ENCODE assay signal across 9 cellular contexts in genomic region chr19:49492573-49493411, GRCh38. TPM values are rescaled to one million over a fixed set of nuclear protein-coding genes. Genes with fewer than 3 reads are reported as not detected.
DNase-seq lines count a peak whose midpoint lies in the region; ATAC-seq and TF ChIP-seq lines count a peak whose summit lies in the region.
"Had no signal": no experiment of that assay in that cellular context is flagged by ENCODE, and none has a peak within 500 bp of the region (broad histone marks: within the 10 kb centered on the region; RNA-seq: fewer than 3 reads in every experiment).

No MANE protein-coding gene starts in this region.

- H3K4me1 ChIP-seq in IMR-90 (ENCODE audit: control insufficient read depth, insufficient read depth, low read length) (peaks cover 12% of the 10 kb centered on the region), mesodermal cell (ENCODE audit: control insufficient read depth, insufficient read depth, low read length, poor library complexity, severe bottlenecking) (peaks cover 16% of the 10 kb centered on the region)

- intact Hi-C loops in IMR-90 (cut with micrococcal nuclease) (no loop called here), activated B cell treated with CpG ODN at 0.5 μM for 24 hours (cut with micrococcal nuclease) (loop anchor here (10.0 kb wide), 1 partner anchor 618 kb away; the partner anchor contains the start of gene PPP1R15A)

- peaks cover 59% of the 10 kb centered on the region for H3K4me1 Mint-ChIP-seq in activated B cell treated with CpG ODN at 0.5 μM for 24 hours

- in situ Hi-C loops in IMR-90 (cut with MboI; ENCODE audit: low sequenced_read_pairs): loop anchor here (10.0 kb wide), 1 partner anchor 172 kb away; the partner anchor contains the start of genes BCL2L12 and IRF3

- H3K27me3 ChIP-seq in IMR-90 (ENCODE audit: control insufficient read depth, insufficient read depth, low read length): no peaks in the 10 kb centered on the region

- H3K79me1 ChIP-seq in IMR-90 (ENCODE audit: low read depth in 1 of 2, low read length in 2 of 2): peaks cover 21 to 49% of the 10 kb centered on the region in 2 experiments

- H2AK5ac ChIP-seq in IMR-90 (ENCODE audit: low read depth, low read length): no peak overlapping the region

- H4K5ac ChIP-seq in IMR-90 (ENCODE audit: low read depth, low read length): no peak overlapping the region

- no peak overlapping the region for H3K4ac ChIP-seq in IMR-90 (ENCODE audit: low read depth, low read length)

- H4K91ac ChIP-seq in IMR-90 (ENCODE audit: insufficient read depth, low read depth, low read length): no peak overlapping the region

- H2BK120ac ChIP-seq in IMR-90 (ENCODE audit: low read depth, low read length): no peak overlapping the region

- H3K36me3 ChIP-seq in IMR-90 (ENCODE audit: control insufficient read depth, insufficient read depth, low read length) (peaks cover 53% of the 10 kb centered on the region), mesodermal cell (ENCODE audit: control insufficient read depth, insufficient read depth, low read length) (peaks cover 67% of the 10 kb centered on the region)

- no peak overlapping the region for H3K14ac ChIP-seq in IMR-90 (replicated peaks; ENCODE audit: low read depth, low read length)

- CTCF ChIA-PET in IMR-90 (lab: Yijun Ruan, JAX): no interaction called here
- CTCF ChIA-PET in activated B cell treated with CpG ODN at 0.5 μM for 24 hours (lab: Charles Lee): no interaction called here

- TF ChIP-seq POLR2A in IMR-90 (IDR thresholded peaks at IDR 0.05; ENCODE audit: low read depth, low read length): peak; percentile 77

- no peak overlapping the region for H2BK20ac ChIP-seq in IMR-90 (ENCODE audit: low read depth, low read length)

- H3K23ac ChIP-seq in IMR-90 (ENCODE audit: low read depth, low read length): no peak overlapping the region

- no peak overlapping the region for H3K4me3 ChIP-seq in IMR-90 (ENCODE audit: insufficient read depth, low read depth, low read length)
- H3K4me3 ChIP-seq in mesodermal cell (ENCODE audit: extremely low read depth, insufficient read depth, low read length, poor library complexity, severe bottlenecking): no peak overlapping the region

- no peak overlapping the region for H3K18ac ChIP-seq in IMR-90 (ENCODE audit: low read depth, low read length)

- BruUV-seq in IMR-90 (replicated peaks; lab: Mats Ljungman, UMichigan): no TSS peak

- no peaks in the 10 kb centered on the region for H3K9me3 Mint-ChIP-seq in activated B cell treated with CpG ODN at 0.5 μM for 24 hours

- H3K27ac ChIP-seq in IMR-90 (ENCODE audit: insufficient read depth, low read length) (no peak overlapping the region), mesodermal cell (ENCODE audit: low read depth, low read length, severe bottlenecking) (peak overlapping the region; percentile 37)

- DNase-seq in Daoy (ENCODE audit: low read depth) (peak; percentile 43), IMR-90 (peak; percentile 27), activated B cell treated with CpG ODN at 0.5 μM for 24 hours (no peak), ecto neural progenitor cell (ENCODE audit: low spot score) (no peak), OCI-M2 (lab: John Stamatoyannopoulos, UW; ENCODE audit: unreplicated experiment) (no peak)
- DNase-seq in effector CD4-positive, alpha-beta T cell: no peak
- DNase-seq: NCI-H524 treated with DMSO at 0.1 percent for 48 hours had no signal

- no peak overlapping the region for H2AFZ ChIP-seq in IMR-90 (replicated peaks; ENCODE audit: low read length, poor library complexity)

- no peak overlapping the region for H3K56ac ChIP-seq in IMR-90 (ENCODE audit: extremely low read depth, insufficient read depth, low read length)

- H4K8ac ChIP-seq in IMR-90 (ENCODE audit: low read depth in 2 of 2, low read length in 2 of 2): peak overlapping the region; percentile 16 to 26; a peak in 2 of 4 replicates

- peak overlapping the region; percentile 11 for H3K4me3 Mint-ChIP-seq in activated B cell treated with CpG ODN at 0.5 μM for 24 hours

- TF ChIP-seq CTCF in IMR-90 (conservative IDR thresholded peaks at IDR 0.05; ENCODE audit: low read depth, low read length) (no peak), activated B cell treated with CpG ODN at 0.5 μM for 24 hours (IDR thresholded peaks at IDR 0.05) (no peak)

- dilution Hi-C loops in IMR-90 (cut with HindIII; ENCODE audit: low sequenced_read_pairs, unreplicated experiment): no loop called here

- peak overlapping the region; percentile 82 for H3K27ac Mint-ChIP-seq in activated B cell treated with CpG ODN at 0.5 μM for 24 hours

- no peak overlapping the region for H2BK15ac ChIP-seq in IMR-90 (ENCODE audit: low read depth, low read length)

- H2AK9ac ChIP-seq in IMR-90 (replicated peaks; ENCODE audit: low read depth, low read length, poor library complexity): no peak overlapping the region

- H3K9ac ChIP-seq in IMR-90 (ENCODE audit: low read depth, low read length): no peak overlapping the region

- no peak overlapping the region for H3K4me2 ChIP-seq in IMR-90 (ENCODE audit: low read depth, low read length)

- H3K9me3 ChIP-seq in IMR-90 (ENCODE audit: control insufficient read depth, insufficient read depth, low read length) (no peaks in the 10 kb centered on the region), mesodermal cell (ENCODE audit: control insufficient read depth, low read length) (no peaks in the 10 kb centered on the region)

- peaks cover 76% of the 10 kb centered on the region for H3K36me3 Mint-ChIP-seq in activated B cell treated with CpG ODN at 0.5 μM for 24 hours (ENCODE audit: low read depth)

- H4K20me1 ChIP-seq in IMR-90 (ENCODE audit: insufficient read depth, low read length): peaks cover 58% of the 10 kb centered on the region

- 91% methylated on average over 5 of the region's 12 CpGs; no CpG with 5 or more reads in 1 of the 2 experiments for WGBS in IMR-90 (ENCODE audit: extremely low coverage in 2 of 2, insufficient read length in 1 of 2), 2 experiments
- WGBS in mesodermal cell (ENCODE audit: insufficient coverage in 2 of 2), 2 experiments: 83 to 91% methylated on average over 6 to 9 of the region's 12 CpGs

- ATAC-seq in IMR-90 (ENCODE audit: low read depth) (no peak), activated B cell treated with CpG ODN at 0.5 μM for 24 hours (ENCODE audit: low read depth) (no peak), GM21529 (IDR thresholded peaks at IDR 0.05; ENCODE audit: unreplicated experiment) (no peak)

- H3K9me1 ChIP-seq in IMR-90 (ENCODE audit: insufficient read depth, low read length): peaks cover 5% of the 10 kb centered on the region

- H3K27me3 Mint-ChIP-seq in activated B cell treated with CpG ODN at 0.5 μM for 24 hours: no peaks in the 10 kb centered on the region

- POLR2A ChIA-PET in IMR-90 (lab: Charles Lee; ENCODE audit: unreplicated experiment) (no interaction called here), activated B cell treated with CpG ODN at 0.5 μM for 24 hours (lab: Charles Lee) (interaction anchor here (0.6 to 7.8 kb wide), 12 partner anchors 14 to 437 kb away, joined by 3 to 77 read pairs (median 4); partner anchors contain the start of genes ALDH16A1, ATF5, CD37 and NUP62)

- TF ChIP-seq RAD21 in IMR-90 (IDR thresholded peaks at IDR 0.05; ENCODE audit: low read length): no peak

- H2BK5ac ChIP-seq in IMR-90 (ENCODE audit: low read depth, low read length, poor library complexity, severe bottlenecking): no peak overlapping the region

RNA-seq across cellular contexts. Expression of gene RPS11, which starts 3.4 kb away (rescaled TPM):
- 3,589 and 4,520 TPM in 2 replicates for total RNA-seq in Daoy (2014; rRNA removed; shearing (Covaris generic))
- total RNA-seq in IMR-90 (2012; rRNA removed) (3,436 and 3,623 TPM in 2 replicates), activated B cell treated with CpG ODN at 0.5 μM for 24 hours (3,758 and 4,733 TPM in 2 replicates)
- 5,513 and 6,961 TPM in 2 replicates for polyA plus RNA-seq in IMR-90 (2012; rRNA removed)
- 2,872 and 3,119 TPM in 2 replicates for polyA plus RNA-seq in IMR-90 (2012; cell fraction: cytosol; rRNA removed)
- polyA plus RNA-seq in IMR-90 (2012; cell fraction: nucleus; rRNA removed; ENCODE audit: low replicate concordance): 985 and 2,521 TPM in 2 replicates
- polyA plus RNA-seq in mesodermal cell (2013, experiment 1 of 2): 3,137 TPM
- 2,791 TPM for polyA plus RNA-seq in mesodermal cell (2013, experiment 2 of 2)

RNA-seq across cellular contexts. Expression of gene RPL13A, which starts 5.4 kb away (rescaled TPM):
- 2,661 and 3,645 TPM in 2 replicates for total RNA-seq in Daoy (2014; rRNA removed; shearing (Covaris generic))
- total RNA-seq in IMR-90 (2012; rRNA removed) (1,477 and 1,924 TPM in 2 replicates), activated B cell treated with CpG ODN at 0.5 μM for 24 hours (6,642 and 7,342 TPM in 2 replicates)
- polyA plus RNA-seq in IMR-90 (2012; rRNA removed): 2,069 and 2,840 TPM in 2 replicates
- 3,282 and 4,112 TPM in 2 replicates for polyA plus RNA-seq in IMR-90 (2012; cell fraction: cytosol; rRNA removed)
- polyA plus RNA-seq in IMR-90 (2012; cell fraction: nucleus; rRNA removed; ENCODE audit: low replicate concordance): 1,203 and 1,338 TPM in 2 replicates
- polyA plus RNA-seq in mesodermal cell (2013, experiment 1 of 2): 2,575 TPM
- 2,385 TPM for polyA plus RNA-seq in mesodermal cell (2013, experiment 2 of 2)

RNA-seq across cellular contexts. Expression of gene FLT3LG, which starts 18.8 kb away (rescaled TPM):
- total RNA-seq in Daoy (2014; rRNA removed; shearing (Covaris generic)): 1.5 and 4.7 TPM in 2 replicates
- total RNA-seq in IMR-90 (2012; rRNA removed) (0.56 and 0.90 TPM in 2 replicates), activated B cell treated with CpG ODN at 0.5 μM for 24 hours (15.4 and 17.7 TPM in 2 replicates)
- 8.3 and 10.2 TPM in 2 replicates for polyA plus RNA-seq in IMR-90 (2012; rRNA removed)
- 10.8 and 12.0 TPM in 2 replicates for polyA plus RNA-seq in IMR-90 (2012; cell fraction: cytosol; rRNA removed)
- 11.4 and 22.4 TPM in 2 replicates for polyA plus RNA-seq in IMR-90 (2012; cell fraction: nucleus; rRNA removed; ENCODE audit: low replicate concordance)
- 2.2 TPM for polyA plus RNA-seq in mesodermal cell (2013, experiment 1 of 2)
- polyA plus RNA-seq in mesodermal cell (2013, experiment 2 of 2): 2.5 TPM

RNA-seq across cellular contexts. Expression of gene FCGRT, which starts 19.7 kb away (rescaled TPM):
- 3.5 and 3.7 TPM in 2 replicates for total RNA-seq in Daoy (2014; rRNA removed; shearing (Covaris generic))
- total RNA-seq in IMR-90 (2012; rRNA removed): 14.7 and 17.0 TPM in 2 replicates
- polyA plus RNA-seq in IMR-90 (2012; rRNA removed): 64.8 and 68.7 TPM in 2 replicates
- polyA plus RNA-seq in IMR-90 (2012; cell fraction: cytosol; rRNA removed): 76.9 and 114 TPM in 2 replicates
- 118 and 198 TPM in 2 replicates for polyA plus RNA-seq in IMR-90 (2012; cell fraction: nucleus; rRNA removed; ENCODE audit: low replicate concordance)
- total RNA-seq in activated B cell treated with CpG ODN at 0.5 μM for 24 hours: 17.4 and 18.8 TPM in 2 replicates
- 46.7 TPM for polyA plus RNA-seq in mesodermal cell (2013, experiment 1 of 2)
- 39.4 TPM for polyA plus RNA-seq in mesodermal cell (2013, experiment 2 of 2)

RNA-seq across cellular contexts. Expression of gene RCN3, which starts 35.0 kb away (rescaled TPM):
- 178 and 202 TPM in 2 replicates for total RNA-seq in Daoy (2014; rRNA removed; shearing (Covaris generic))
- total RNA-seq in IMR-90 (2012; rRNA removed) (102 and 111 TPM in 2 replicates), activated B cell treated with CpG ODN at 0.5 μM for 24 hours (0.89 and 1.1 TPM in 2 replicates)
- 116 and 119 TPM in 2 replicates for polyA plus RNA-seq in IMR-90 (2012; rRNA removed)
- polyA plus RNA-seq in IMR-90 (2012; cell fraction: cytosol; rRNA removed): 122 and 126 TPM in 2 replicates
- 53.7 and 82.6 TPM in 2 replicates for polyA plus RNA-seq in IMR-90 (2012; cell fraction: nucleus; rRNA removed; ENCODE audit: low replicate concordance)
- 13.7 TPM for polyA plus RNA-seq in mesodermal cell (2013, experiment 1 of 2)
- 13.1 TPM for polyA plus RNA-seq in mesodermal cell (2013, experiment 2 of 2)

Comparison
In these comparisons a context has a peak if more than half of its experiments do, and no peak if none do; other contexts are left out.
1. DNase-seq: peak in Daoy (single experiment) and IMR-90 (single experiment); none in activated B cell treated with CpG ODN at 0.5 μM for 24 hours (single experiment), ecto neural progenitor cell (single experiment), OCI-M2 (single experiment) and effector CD4-positive, alpha-beta T cell (single experiment).